ENCODE assay signal across 1 cellular context in the genomic region with DNA sequence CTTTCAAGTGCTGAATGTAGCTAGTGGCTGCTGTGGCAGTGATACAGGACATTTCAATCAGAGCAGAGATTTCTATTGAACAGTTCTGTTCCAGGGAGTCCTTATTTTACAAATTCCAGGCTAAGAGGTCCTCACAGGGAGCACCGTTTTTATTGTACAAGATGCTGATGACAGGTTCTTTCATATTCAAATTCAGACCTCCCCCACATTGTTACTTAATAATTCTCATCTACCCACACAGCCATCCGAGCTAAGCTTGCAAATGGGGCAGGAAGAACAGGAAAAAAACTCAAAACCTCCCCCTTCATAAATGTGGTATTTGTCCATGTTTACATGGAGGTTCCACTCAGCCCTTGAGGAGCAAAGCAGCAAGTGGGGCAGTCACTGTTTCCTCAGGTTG.
TF ChIP-seq lines count a peak whose summit lies in the region.

No MANE protein-coding gene starts in this region.

TF ChIP-seq in GM12878, 131 proteins besides CTCF, POLR2A, EP300 and RAD21:
- TF ChIP-seq POLR2AphosphoS5 (IDR thresholded peaks at IDR 0.05; ENCODE audit: low read length), result no peak
- TF ChIP-seq EED (IDR thresholded peaks at IDR 0.05; ENCODE audit: low read depth), result peak; percentile 44; the same call in 1 of the 2 replicates
TF ChIP-seq in GM12878: peak in this region for 1.
